ENCODE assay signal across 9 cellular contexts in genomic region chr6:88982720-88983119, GRCh38. TPM values are rescaled to one million over a fixed set of nuclear protein-coding genes. Genes with fewer than 3 reads are reported as not detected.
DNase-seq lines count a peak whose midpoint lies in the region; ATAC-seq, FAIRE-seq and TF ChIP-seq lines count a peak whose summit lies in the region.
"Had no signal": no experiment of that assay in that cellular context is flagged by ENCODE, and none has a peak within 500 bp of the region (broad histone marks: within the 10 kb centered on the region; RNA-seq: fewer than 3 reads in every experiment).

No MANE protein-coding gene starts in this region.

- intact Hi-C loops in activated CD4-positive, alpha-beta T cell treated with anti-CD3 and anti-CD28 coated beads, Interleukin-2, amount 10 ng/mL, durations not matched to agents 24 days and 14 days (cut with micrococcal nuclease): loop anchor here (1.0 to 5.0 kb wide), 5 partner anchors 98 to 630 kb away; partner anchors contain the start of genes PM20D2 and PNRC1
- intact Hi-C loops in pancreas (cut with DNase I): no loop called here

- 0 to 5% methylated on average over 2 of the region's 2 CpGs for WGBS in gastroesophageal sphincter (ENCODE audit: low coverage in 1 of 2), 2 donors
- 1 to 2% methylated on average over 2 of the region's 2 CpGs for WGBS in pancreas, 2 donors

- no peak overlapping the region for H3K27ac ChIP-seq in gastroesophageal sphincter
- no peak overlapping the region for H3K27ac ChIP-seq in pancreas

- no peaks in the 10 kb centered on the region for H3K36me3 ChIP-seq in gastroesophageal sphincter
- H3K36me3 ChIP-seq in pancreas: no peaks in the 10 kb centered on the region

- H3K4me1 ChIP-seq in gastroesophageal sphincter (peaks cover 0 to 15% (median 5%) of the 10 kb centered on the region in 3 donors), pancreas (peaks cover 0 to 5% (median 0%) of the 10 kb centered on the region in 3 donors)

- peaks cover 3% of the 10 kb centered on the region for H3K27me3 Mint-ChIP-seq in activated CD8-positive, alpha-beta memory T cell treated with anti-CD3 and anti-CD28 coated beads, Interleukin-2, amount 10 ng/mL, durations not matched to agents 7 days and 5 days
- peaks cover 12% of the 10 kb centered on the region for H3K27me3 Mint-ChIP-seq in activated CD4-positive, alpha-beta T cell treated with anti-CD3 and anti-CD28 coated beads, Interleukin-2, amount 10 ng/mL, durations not matched to agents 24 days and 14 days
- H3K27me3 Mint-ChIP-seq: activated naive CD4-positive, alpha-beta T cell treated with anti-CD3 and anti-CD28 coated beads, Interleukin-2, amount 50 U/mL, for 24 hours had no signal

- H3K27ac Mint-ChIP-seq in activated CD8-positive, alpha-beta memory T cell treated with anti-CD3 and anti-CD28 coated beads, Interleukin-2, amount 10 ng/mL, durations not matched to agents 7 days and 5 days: no peak overlapping the region
- no peak overlapping the region for H3K27ac Mint-ChIP-seq in activated CD4-positive, alpha-beta T cell treated with anti-CD3 and anti-CD28 coated beads, Interleukin-2, amount 10 ng/mL, durations not matched to agents 24 days and 14 days
- H3K27ac Mint-ChIP-seq: activated naive CD4-positive, alpha-beta T cell treated with anti-CD3 and anti-CD28 coated beads, Interleukin-2, amount 50 U/mL, for 24 hours had no signal

- ATAC-seq in activated CD8-positive, alpha-beta memory T cell treated with anti-CD3 and anti-CD28 coated beads, Interleukin-2, amount 10 ng/mL, durations not matched to agents 7 days and 5 days: peak; percentile 80
- ATAC-seq in HG02870 (IDR thresholded peaks at IDR 0.05; ENCODE audit: unreplicated experiment) (peak; percentile 62), gastroesophageal sphincter (peak; percentile 95), pancreas (peak; percentile 91 to 98 (median 96)), HG02840 (IDR thresholded peaks at IDR 0.05; ENCODE audit: low FRiP score, unreplicated experiment) (no peak)

- H3K4me3 ChIP-seq in gastroesophageal sphincter (no peak overlapping the region), pancreas (no peak overlapping the region)

- CTCF ChIA-PET in activated CD8-positive, alpha-beta memory T cell treated with anti-CD3 and anti-CD28 coated beads, Interleukin-2, amount 10 ng/mL, durations not matched to agents 7 days and 5 days (lab: Charles Lee): interaction anchor here (0.6 to 2.9 kb wide), 37 partner anchors 8 to 488 kb away, joined by 3 to 23 read pairs (median 4); partner anchors contain the start of genes PM20D2, RNGTT, SRSF12 and UBE2J1

- peak; percentile 98 for FAIRE-seq in pancreas (lab: Jason Lieb, UNC)

- no peaks in the 10 kb centered on the region for H3K9me3 ChIP-seq in gastroesophageal sphincter
- H3K9me3 ChIP-seq in pancreas: no peaks in the 10 kb centered on the region

- no peaks in the 10 kb centered on the region for H3K9me3 Mint-ChIP-seq in activated CD8-positive, alpha-beta memory T cell treated with anti-CD3 and anti-CD28 coated beads, Interleukin-2, amount 10 ng/mL, durations not matched to agents 7 days and 5 days (ENCODE audit: low read depth)
- H3K9me3 Mint-ChIP-seq in activated CD4-positive, alpha-beta T cell treated with anti-CD3 and anti-CD28 coated beads, Interleukin-2, amount 10 ng/mL, durations not matched to agents 24 days and 14 days: no peaks in the 10 kb centered on the region
- H3K9me3 Mint-ChIP-seq: activated naive CD4-positive, alpha-beta T cell treated with anti-CD3 and anti-CD28 coated beads, Interleukin-2, amount 50 U/mL, for 24 hours had no signal

- no peak for DNase-seq in activated CD8-positive, alpha-beta memory T cell treated with anti-CD3 and anti-CD28 coated beads, Interleukin-2, amount 10 ng/mL, durations not matched to agents 7 days and 5 days
- DNase-seq in activated CD8-positive, alpha-beta memory T cell treated with anti-CD3 and anti-CD28 coated beads for 24 hours: no peak
- DNase-seq in NCI-H2227 (lab: John Stamatoyannopoulos, UW; ENCODE audit: unreplicated experiment): peak; percentile 56
- DNase-seq in activated CD4-positive, alpha-beta T cell treated with anti-CD3 and anti-CD28 coated beads, Interleukin-2, amount 10 ng/mL, durations not matched to agents 24 days and 14 days: peak; percentile 71
- peak in 4 of 6 donors; percentile 43 to 68 (median 56) for DNase-seq in pancreas

- no peaks in the 10 kb centered on the region for H3K36me3 Mint-ChIP-seq in activated CD8-positive, alpha-beta memory T cell treated with anti-CD3 and anti-CD28 coated beads, Interleukin-2, amount 10 ng/mL, durations not matched to agents 7 days and 5 days
- no peaks in the 10 kb centered on the region for H3K36me3 Mint-ChIP-seq in activated CD4-positive, alpha-beta T cell treated with anti-CD3 and anti-CD28 coated beads, Interleukin-2, amount 10 ng/mL, durations not matched to agents 24 days and 14 days (ENCODE audit: low read depth)
- H3K36me3 Mint-ChIP-seq: activated naive CD4-positive, alpha-beta T cell treated with anti-CD3 and anti-CD28 coated beads, Interleukin-2, amount 50 U/mL, for 24 hours had no signal

- TF ChIP-seq CTCF in gastroesophageal sphincter (IDR thresholded peaks at IDR 0.05) (peak; percentile 62 to 86 (median 80)), pancreas (IDR thresholded peaks at IDR 0.05) (peak; percentile 21 to 70 (median 50))

- H3K27me3 ChIP-seq in gastroesophageal sphincter: no peaks in the 10 kb centered on the region
- no peaks in the 10 kb centered on the region for H3K27me3 ChIP-seq in pancreas

- no peak for TF ChIP-seq POLR2A in gastroesophageal sphincter (IDR thresholded peaks at IDR 0.05)

- H3K4me3 Mint-ChIP-seq in activated CD8-positive, alpha-beta memory T cell treated with anti-CD3 and anti-CD28 coated beads, Interleukin-2, amount 10 ng/mL, durations not matched to agents 7 days and 5 days: no peak overlapping the region
- H3K4me3 Mint-ChIP-seq in activated CD4-positive, alpha-beta T cell treated with anti-CD3 and anti-CD28 coated beads, Interleukin-2, amount 10 ng/mL, durations not matched to agents 24 days and 14 days: no peak overlapping the region
- H3K4me3 Mint-ChIP-seq: activated naive CD4-positive, alpha-beta T cell treated with anti-CD3 and anti-CD28 coated beads, Interleukin-2, amount 50 U/mL, for 24 hours had no signal

- no peak for TF ChIP-seq EP300 in gastroesophageal sphincter (IDR thresholded peaks at IDR 0.05)

- no peaks in the 10 kb centered on the region for H3K4me1 Mint-ChIP-seq in activated CD8-positive, alpha-beta memory T cell treated with anti-CD3 and anti-CD28 coated beads, Interleukin-2, amount 10 ng/mL, durations not matched to agents 7 days and 5 days
- no peaks in the 10 kb centered on the region for H3K4me1 Mint-ChIP-seq in activated CD4-positive, alpha-beta T cell treated with anti-CD3 and anti-CD28 coated beads, Interleukin-2, amount 10 ng/mL, durations not matched to agents 24 days and 14 days

RNA-seq across cellular contexts. Expression of gene RNGTT, which starts 19.3 kb away (rescaled TPM):
- total RNA-seq in activated CD8-positive, alpha-beta memory T cell treated with anti-CD3 and anti-CD28 coated beads, Interleukin-2, amount 10 ng/mL, durations not matched to agents 7 days and 5 days: 10 to 100 TPM; 19.9 to 25.1 TPM
- total RNA-seq in activated CD4-positive, alpha-beta T cell treated with anti-CD3 and anti-CD28 coated beads, Interleukin-2, amount 10 ng/mL, durations not matched to agents 24 days and 14 days: 23.8 and 25.9 TPM in 2 replicates
- total RNA-seq in gastroesophageal sphincter (10 to 100 TPM; 12.2 to 17.5 (median 14.6) TPM), pancreas (1 to 10 TPM; 2.6 to 6.1 (median 3.5) TPM)
- polyA plus RNA-seq in pancreas: 1 to 10 TPM; 1.7 to 2.9 TPM

Comparison
In these comparisons a context has a peak if more than half of its experiments do, and no peak if none do; other contexts are left out.
1. DNase-seq: peak in NCI-H2227 (single experiment), activated CD4-positive, alpha-beta T cell treated with anti-CD3 and anti-CD28 coated beads, Interleukin-2, amount 10 ng/mL, durations not matched to agents 24 days and 14 days (single experiment) and pancreas (4 of 6); none in activated CD8-positive, alpha-beta memory T cell treated with anti-CD3 and anti-CD28 coated beads, Interleukin-2, amount 10 ng/mL, durations not matched to agents 7 days and 5 days (single experiment) and activated CD8-positive, alpha-beta memory T cell treated with anti-CD3 and anti-CD28 coated beads for 24 hours (single experiment).